ENCODE assay signal across 8 cellular contexts in the genomic region with DNA sequence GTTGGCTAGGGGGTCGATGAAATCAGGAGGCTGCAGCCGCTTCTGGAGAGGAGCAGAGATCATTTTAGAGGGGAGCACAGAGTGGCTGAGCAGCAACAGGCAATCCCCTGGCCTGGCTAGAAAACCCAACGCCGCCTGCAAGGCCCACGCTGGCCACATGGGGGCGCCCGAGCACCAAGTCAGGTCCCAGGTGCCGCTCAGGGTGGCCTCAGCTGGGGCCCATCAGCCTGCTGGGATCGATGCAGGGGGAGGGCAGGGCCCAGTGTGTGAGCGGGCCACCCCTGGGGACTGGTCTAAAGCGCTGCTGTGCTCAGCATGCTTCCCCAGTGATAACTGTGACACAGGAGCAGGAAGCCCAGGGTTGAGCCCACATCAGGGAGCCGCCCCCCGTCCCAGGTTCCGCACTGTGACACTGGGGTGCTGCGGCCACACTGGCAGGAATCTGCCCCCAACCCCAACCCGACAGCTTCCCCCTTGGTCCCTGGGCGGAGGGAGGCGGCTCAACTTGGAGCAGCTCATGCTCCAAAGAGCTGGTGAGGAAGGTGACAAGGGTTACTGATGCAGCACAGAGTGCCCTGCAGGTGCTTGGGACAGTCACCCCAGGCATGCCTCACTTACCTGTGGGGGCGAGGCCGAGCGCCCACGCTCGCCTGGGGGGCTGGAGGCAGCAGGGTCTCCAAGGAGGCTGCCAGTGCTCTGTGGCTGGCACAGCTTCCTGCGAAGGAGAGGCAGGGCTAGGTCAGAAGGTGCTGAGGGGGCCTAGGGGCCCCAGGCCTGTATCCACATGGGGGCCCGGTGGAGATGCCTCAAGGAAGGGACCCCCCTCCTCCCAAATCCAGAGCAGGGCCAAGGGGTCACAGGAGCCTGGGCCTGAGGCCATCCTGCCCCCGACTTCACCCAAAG. TPM values are rescaled to one million over a fixed set of nuclear protein-coding genes. Genes with fewer than 3 reads are reported as not detected.
DNase-seq lines count a peak whose midpoint lies in the region; ATAC-seq and TF ChIP-seq lines count a peak whose summit lies in the region.

No MANE protein-coding gene starts in this region.

- peaks cover 38% of the 10 kb centered on the region for H3K36me3 ChIP-seq in RWPE2 (ENCODE audit: low read depth)
- peaks cover 0 to 79% of the 10 kb centered on the region in 2 donors for H3K36me3 ChIP-seq in gastroesophageal sphincter
- H3K36me3 ChIP-seq in upper lobe of left lung, result peaks cover 8 to 88% (median 40%) of the 10 kb centered on the region in 4 donors

- H3K27ac ChIP-seq in RWPE2 (ENCODE audit: poor library complexity, severe bottlenecking) (no peak overlapping the region), gastroesophageal sphincter (peak overlapping the region in 3 of 4 donors; percentile 12 to 52 (median 19)), upper lobe of left lung (peak overlapping the region in 1 of 4 donors; percentile 11)

- POLR2A ChIA-PET in GM10248 (lab: Yijun Ruan, JAX), result interaction anchor here (0.6 kb wide), 1 partner anchor 183 kb away, joined by 5 read pairs; no protein-coding TSS in a partner anchor

- ATAC-seq in RWPE2 (ENCODE audit: low read depth) (peak; percentile 70), gastroesophageal sphincter (peak; percentile 87), upper lobe of left lung (ENCODE audit: low FRiP score in 2 of 2) (peak; percentile 84 to 90), GM18520 (IDR thresholded peaks at IDR 0.05; ENCODE audit: unreplicated experiment) (no peak)

- H3K9me3 Mint-ChIP-seq in IgD-negative memory B cell, result no peaks in the 10 kb centered on the region

- H3K9me3 ChIP-seq in RWPE2 (ENCODE audit: severe bottlenecking) (no peaks in the 10 kb centered on the region), gastroesophageal sphincter (no peaks in the 10 kb centered on the region), upper lobe of left lung (no peaks in the 10 kb centered on the region)

- peak overlapping the region in 2 of 3 donors; percentile 76 to 77 for H3K27ac Mint-ChIP-seq in IgD-negative memory B cell

- TF ChIP-seq POLR2A in gastroesophageal sphincter (IDR thresholded peaks at IDR 0.05) (no peak), upper lobe of left lung (IDR thresholded peaks at IDR 0.05) (no peak)

- H3K4me3 Mint-ChIP-seq in IgD-negative memory B cell, result peak overlapping the region in 1 of 4 donors; percentile 47

- CTCF ChIA-PET in GM10248 (lab: Yijun Ruan, JAX), result interaction anchor here (0.6 to 5.0 kb wide), 36 partner anchors 8 to 537 kb away, joined by 3 to 59 read pairs (median 4); partner anchors contain the start of genes COPE, DDX49, ELL and FKBP8

- H3K4me1 ChIP-seq in RWPE2 (ENCODE audit: insufficient read depth, poor library complexity, severe bottlenecking) (peaks cover 3% of the 10 kb centered on the region), gastroesophageal sphincter (peaks cover 0 to 22% (median 11%) of the 10 kb centered on the region in 3 donors), upper lobe of left lung (peaks cover 0 to 13% (median 7%) of the 10 kb centered on the region in 4 donors)

- H3K27me3 ChIP-seq in RWPE2 (ENCODE audit: insufficient read depth, poor library complexity, severe bottlenecking), result no peaks in the 10 kb centered on the region
- H3K27me3 ChIP-seq in gastroesophageal sphincter, result no peaks in the 10 kb centered on the region
- H3K27me3 ChIP-seq in upper lobe of left lung, result no peaks in the 10 kb centered on the region

- no peaks in the 10 kb centered on the region for H3K27me3 Mint-ChIP-seq in IgD-negative memory B cell

- H3K4me1 Mint-ChIP-seq in IgD-negative memory B cell, result peaks cover 3 to 5% (median 4%) of the 10 kb centered on the region in 3 donors

- TF ChIP-seq CTCF in GM10248 (IDR thresholded peaks at IDR 0.05; ENCODE audit: control extremely low read depth, extremely low read depth, low read depth, missing control alignments) (peak; percentile 98), RWPE2 (IDR thresholded peaks at IDR 0.05; ENCODE audit: poor library complexity, severe bottlenecking) (peak; percentile 95), gastroesophageal sphincter (IDR thresholded peaks at IDR 0.05) (peak in 3 of 4 experiments; percentile 96 to 99 (median 99)), upper lobe of left lung (IDR thresholded peaks at IDR 0.05) (peak; percentile 95 to 98 (median 96))

- DNase-seq in GM10248 (ENCODE audit: extremely low spot score) (peak; percentile 91), RWPE2 (ENCODE audit: low spot score) (no peak), pons (ENCODE audit: low spot score) (peak; percentile 68), upper lobe of left lung (peak; percentile 83 to 98)
- DNase-seq in activated effector memory CD4-positive, alpha-beta T cell treated with anti-CD3 and anti-CD28 coated beads, Interleukin-2, amount 50 U/mL, for 16 hours, result peak; percentile 96

- H3K36me3 Mint-ChIP-seq in IgD-negative memory B cell, result peaks cover 6% of the 10 kb centered on the region

- TF ChIP-seq EP300 in gastroesophageal sphincter (IDR thresholded peaks at IDR 0.05), result no peak
- TF ChIP-seq EP300 in upper lobe of left lung (IDR thresholded peaks at IDR 0.05), result no peak

- H3K4me3 ChIP-seq in RWPE2 (ENCODE audit: severe bottlenecking) (no peak overlapping the region), gastroesophageal sphincter (no peak overlapping the region), upper lobe of left lung (no peak overlapping the region)

- WGBS in gastroesophageal sphincter (ENCODE audit: low coverage in 1 of 2), 2 donors, result no CpG with 5 or more reads among the region's 26 CpGs
- WGBS in upper lobe of left lung, 2 donors, result 52 to 85% methylated on average over 8 to 23 of the region's 26 CpGs

RNA-seq across cellular contexts. Expression of gene ISYNA1, which starts 13.3 kb away (rescaled TPM):
- 17.2 TPM for polyA plus RNA-seq in IgD-negative memory B cell
- 10 to 100 TPM; 15.2 to 31.6 (median 19.8) TPM for total RNA-seq in gastroesophageal sphincter
- 10 to 100 TPM; 14.5 to 55.5 (median 20.0) TPM for total RNA-seq in upper lobe of left lung

RNA-seq across cellular contexts. Expression of gene SSBP4, which starts 32.0 kb away (rescaled TPM):
- polyA plus RNA-seq in IgD-negative memory B cell, result 97.4 TPM
- total RNA-seq in gastroesophageal sphincter (10 to 100 TPM; 58.4 to 76.2 (median 61.3) TPM), upper lobe of left lung (100 to 1,000 TPM in 1 of 6 donors, 10 to 100 TPM in 5; 52.0 to 157 (median 84.1) TPM)

RNA-seq across cellular contexts. Expression of gene LRRC25, which starts 53.8 kb away (rescaled TPM):
- 14.9 TPM for polyA plus RNA-seq in IgD-negative memory B cell
- total RNA-seq in gastroesophageal sphincter, result 10 to 100 TPM in 1 of 4 donors, 1 to 10 TPM in 3; 1.9 to 19.0 (median 4.8) TPM
- 10 to 100 TPM in 4 of 6 donors, 1 to 10 TPM in 2; 4.0 to 49.4 (median 24.0) TPM for total RNA-seq in upper lobe of left lung
